14 cellular contexts compared by ENCODE assay signal in the genomic region with DNA sequence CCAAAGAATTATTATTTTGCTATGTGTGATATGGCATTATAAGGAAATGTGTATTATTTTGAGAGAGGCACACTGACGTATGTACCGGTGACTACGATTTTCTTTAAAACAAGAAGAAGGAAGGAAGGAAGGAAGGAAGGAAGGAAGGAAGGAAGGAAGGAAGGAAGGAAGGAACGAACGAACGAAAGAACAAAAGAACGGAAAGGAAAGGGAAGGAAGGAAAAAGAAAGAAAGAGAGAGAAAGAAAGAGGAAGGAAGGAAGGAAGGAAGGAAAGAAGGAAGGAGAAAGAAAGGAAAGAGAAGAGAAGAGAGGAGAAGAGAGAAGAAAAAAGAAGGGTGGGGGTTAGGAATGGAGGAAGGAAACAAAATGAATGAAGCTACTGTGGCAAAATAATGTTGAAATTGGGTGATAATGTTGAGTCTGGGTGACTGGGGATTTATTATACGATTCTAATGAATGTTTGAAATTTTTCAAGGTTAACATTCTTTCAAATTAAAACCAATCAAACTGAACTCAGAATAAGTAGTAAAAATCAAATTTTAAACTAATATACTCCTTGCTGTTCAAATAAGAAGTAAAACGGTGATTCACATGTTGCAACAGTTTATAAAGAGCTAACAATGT.
"Had no signal": no experiment of that assay in that cellular context is flagged by ENCODE, and none has a peak within 500 bp of the region (broad histone marks: within the 10 kb centered on the region; RNA-seq: fewer than 3 reads in every experiment).

No MANE protein-coding gene starts in this region.

- H3K4me3 Mint-ChIP-seq: activated CD4-positive, alpha-beta memory T cell treated with anti-CD3 and anti-CD28 coated beads, Interleukin-2, amount 10 ng/mL, durations not matched to agents 7 days and 5 days had no signal

- H3K9me3 ChIP-seq: heart left ventricle, right atrium auricular region, transverse colon had no signal

- H3K27me3 ChIP-seq: heart left ventricle, right atrium auricular region, transverse colon had no signal

- H3K4me1 ChIP-seq: right atrium auricular region, transverse colon had no signal

- H3K4me3 ChIP-seq: heart left ventricle, right atrium auricular region, transverse colon had no signal

- FAIRE-seq: astrocyte, endothelial cell of umbilical vein, frontal cortex, small intestine had no signal

- H3K27ac Mint-ChIP-seq: activated CD4-positive, alpha-beta memory T cell treated with anti-CD3 and anti-CD28 coated beads, Interleukin-2, amount 10 ng/mL, durations not matched to agents 7 days and 5 days had no signal

- H3K9me3 Mint-ChIP-seq: activated CD4-positive, alpha-beta memory T cell treated with anti-CD3 and anti-CD28 coated beads, Interleukin-2, amount 10 ng/mL, durations not matched to agents 7 days and 5 days had no signal

- H3K27ac ChIP-seq: heart left ventricle, right atrium auricular region, transverse colon had no signal

- DNase-seq: activated CD4-positive, alpha-beta memory T cell treated with anti-CD3 and anti-CD28 coated beads, Interleukin-2, amount 10 ng/mL, durations not matched to agents 7 days and 5 days; activated CD4-positive, alpha-beta T cell treated with anti-CD3 and anti-CD28 coated beads for 1 hour; heart left ventricle; islet precursor cell; mesendoderm; small intestine; substantia nigra; T-helper 9 cell; transverse colon had no signal

- H3K27me3 Mint-ChIP-seq: activated CD4-positive, alpha-beta memory T cell treated with anti-CD3 and anti-CD28 coated beads, Interleukin-2, amount 10 ng/mL, durations not matched to agents 7 days and 5 days had no signal

- ATAC-seq: heart left ventricle, left lobe of liver had no signal
